Comparison of ENCODE assay signal across 25 cellular contexts in the genomic region with DNA sequence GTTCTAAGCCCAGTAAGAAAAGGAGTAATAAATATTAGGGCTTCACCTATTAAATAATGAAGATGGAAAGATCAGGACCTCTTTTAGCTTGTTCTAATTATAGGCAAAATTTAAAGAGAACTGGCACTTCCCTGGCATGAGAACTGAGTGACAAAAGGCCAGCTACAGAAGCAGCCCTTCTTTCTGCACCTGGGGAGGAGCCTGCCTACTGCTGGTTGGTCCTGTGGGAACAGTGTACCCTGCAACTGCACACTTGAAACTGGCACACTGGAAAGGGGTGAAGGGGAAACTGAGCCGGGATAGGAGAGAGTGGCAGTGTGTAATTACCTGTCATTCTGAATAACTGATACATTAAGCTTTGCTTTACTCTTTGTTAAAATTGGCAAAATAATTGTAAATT.
A peak's percentile ranks its signal among the peaks of the same experiment; 100 is the strongest.
DNase-seq lines count a peak whose midpoint lies in the region; ATAC-seq and TF ChIP-seq lines count a peak whose summit lies in the region.
"Had no signal": no experiment of that assay in that cellular context is flagged by ENCODE, and none has a peak within 500 bp of the region (broad histone marks: within the 10 kb centered on the region; RNA-seq: fewer than 3 reads in every experiment).

No MANE protein-coding gene starts in this region.

- ATAC-seq in CD4-positive, alpha-beta T cell (ENCODE audit: poor library complexity), result no peak
- ATAC-seq in naive thymus-derived CD8-positive, alpha-beta T cell, result no peak
- no peak for ATAC-seq in GM18498 (IDR thresholded peaks at IDR 0.05; ENCODE audit: unreplicated experiment)
- ATAC-seq: activated CD4-positive, alpha-beta T cell treated with anti-CD3 and anti-CD28 coated beads for 36 hours; HCT116; Panc1 had no signal

- no peak overlapping the region for H3K4me3 ChIP-seq in suprapubic skin
- H3K4me3 ChIP-seq: heart right ventricle, ovary, SJSA1, testis had no signal

- no peak overlapping the region for H3K27ac ChIP-seq in CD4-positive, alpha-beta T cell (ENCODE audit: low read depth, low read length)
- no peak overlapping the region for H3K27ac ChIP-seq in suprapubic skin
- H3K27ac ChIP-seq: heart right ventricle, ovary, SJSA1, testis had no signal

- DNase-seq in CD4-positive, alpha-beta T cell, result no peak
- DNase-seq in activated naive CD8-positive, alpha-beta T cell treated with anti-CD3 and anti-CD28 coated beads for 36 hours, result no peak
- no peak for DNase-seq in naive thymus-derived CD8-positive, alpha-beta T cell
- no peak for DNase-seq in glutamatergic neuron
- no peak for DNase-seq in suprapubic skin (ENCODE audit: low spot score in 2 of 2)
- DNase-seq: activated CD4-positive, alpha-beta T cell treated with anti-CD3 and anti-CD28 coated beads for 36 hours; activated CD8-positive, alpha-beta memory T cell treated with anti-CD3 and anti-CD28 coated beads for 24 hours; activated naive CD4-positive, alpha-beta T cell treated with Interleukin-2 at 50 U/mL for 16 hours; activated T-cell treated with anti-CD3 and anti-CD28 coated beads, Interleukin-2, amount 50 U/mL, for 1 hour; aorta; DMS 273 treated with DMSO at 0.1 percent for 48 hours; heart right ventricle; midbrain; NCI-H2081; nephron progenitor cell; ovary; retina; stimulated activated CD4-positive, alpha-beta T cell treated with anti-CD3 and anti-CD28 coated beads, Interleukin-2, amount 100 ng/mL, for 48 hours; stimulated activated naive CD4-positive, alpha-beta T cell; testis had no signal

- no peaks in the 10 kb centered on the region for H3K9me3 ChIP-seq in CD4-positive, alpha-beta T cell (ENCODE audit: control insufficient read depth, low read length)
- no peaks in the 10 kb centered on the region for H3K9me3 ChIP-seq in suprapubic skin
- H3K9me3 ChIP-seq: heart right ventricle, ovary, SJSA1, testis had no signal

- H3K36me3 ChIP-seq in suprapubic skin, result peaks cover 33% of the 10 kb centered on the region
- H3K36me3 ChIP-seq: ovary had no signal

- no peak for TF ChIP-seq CTCF in CD4-positive, alpha-beta T cell (IDR thresholded peaks at IDR 0.05)
- TF ChIP-seq CTCF in glutamatergic neuron (IDR thresholded peaks at IDR 0.05; ENCODE audit: partially characterized antibody, unreplicated experiment) (no peak), suprapubic skin (IDR thresholded peaks at IDR 0.05) (no peak)

- peak overlapping the region; percentile 48 for H3K27ac Mint-ChIP-seq in CD4-positive, alpha-beta T cell
- H3K27ac Mint-ChIP-seq in IgD-negative memory B cell (peak overlapping the region in 2 of 3 donors; percentile 51 to 63), glutamatergic neuron (ENCODE audit: unreplicated experiment) (no peak overlapping the region)
- peak overlapping the region; percentile 18 for H3K27ac Mint-ChIP-seq in activated naive CD8-positive, alpha-beta T cell treated with anti-CD3 and anti-CD28 coated beads for 36 hours
- peak overlapping the region in 6 of 10 donors; percentile 30 to 84 (median 64) for H3K27ac Mint-ChIP-seq in naive thymus-derived CD8-positive, alpha-beta T cell
- H3K27ac Mint-ChIP-seq: activated CD4-positive, alpha-beta T cell treated with anti-CD3 and anti-CD28 coated beads for 36 hours had no signal

- no peaks in the 10 kb centered on the region for H3K27me3 Mint-ChIP-seq in CD4-positive, alpha-beta T cell
- no peaks in the 10 kb centered on the region for H3K27me3 Mint-ChIP-seq in IgD-negative memory B cell
- H3K27me3 Mint-ChIP-seq in activated naive CD8-positive, alpha-beta T cell treated with anti-CD3 and anti-CD28 coated beads for 36 hours, result no peaks in the 10 kb centered on the region
- H3K27me3 Mint-ChIP-seq in naive thymus-derived CD8-positive, alpha-beta T cell, result no peaks in the 10 kb centered on the region
- peaks cover 4% of the 10 kb centered on the region for H3K27me3 Mint-ChIP-seq in glutamatergic neuron (ENCODE audit: unreplicated experiment)
- H3K27me3 Mint-ChIP-seq: activated CD4-positive, alpha-beta T cell treated with anti-CD3 and anti-CD28 coated beads for 36 hours had no signal

- no peaks in the 10 kb centered on the region for H3K9me3 Mint-ChIP-seq in CD4-positive, alpha-beta T cell
- H3K9me3 Mint-ChIP-seq in IgD-negative memory B cell (no peaks in the 10 kb centered on the region), glutamatergic neuron (ENCODE audit: unreplicated experiment) (no peaks in the 10 kb centered on the region)
- no peaks in the 10 kb centered on the region for H3K9me3 Mint-ChIP-seq in activated naive CD8-positive, alpha-beta T cell treated with anti-CD3 and anti-CD28 coated beads for 36 hours
- H3K9me3 Mint-ChIP-seq in naive thymus-derived CD8-positive, alpha-beta T cell, result no peaks in the 10 kb centered on the region
- H3K9me3 Mint-ChIP-seq: nephron progenitor cell had no signal

- POLR2A ChIA-PET in CD4-positive, alpha-beta T cell (lab: Charles Lee), result no interaction called here
- POLR2A ChIA-PET in naive thymus-derived CD8-positive, alpha-beta T cell (lab: Charles Lee), result no interaction called here

- CTCF ChIA-PET in CD4-positive, alpha-beta T cell (lab: Charles Lee), result interaction anchor here (1.2 to 1.5 kb wide), 2 partner anchors 39 to 133 kb away, joined by 4 read pairs; no protein-coding TSS in a partner anchor

- H3K4me1 Mint-ChIP-seq in CD4-positive, alpha-beta T cell (ENCODE audit: low read depth), result peaks cover 72% of the 10 kb centered on the region
- H3K4me1 Mint-ChIP-seq in IgD-negative memory B cell (peaks cover 34 to 65% (median 44%) of the 10 kb centered on the region in 3 donors), glutamatergic neuron (ENCODE audit: low read depth, unreplicated experiment) (peaks cover 22% of the 10 kb centered on the region)
- peaks cover 49% of the 10 kb centered on the region for H3K4me1 Mint-ChIP-seq in activated naive CD8-positive, alpha-beta T cell treated with anti-CD3 and anti-CD28 coated beads for 36 hours
- peaks cover 31 to 69% (median 62%) of the 10 kb centered on the region in 4 donors for H3K4me1 Mint-ChIP-seq in naive thymus-derived CD8-positive, alpha-beta T cell
- H3K4me1 Mint-ChIP-seq: nephron progenitor cell had no signal

- intact Hi-C loops in CD4-positive, alpha-beta T cell (cut with DNase I, micrococcal nuclease), result loop anchor here in 1 of 2 experiments (10.0 kb wide), 1 partner anchor 807 kb away; no protein-coding TSS in a partner anchor

- no peak overlapping the region for H3K4me3 Mint-ChIP-seq in CD4-positive, alpha-beta T cell
- H3K4me3 Mint-ChIP-seq in IgD-negative memory B cell (peak overlapping the region in 1 of 4 donors; percentile 75), glutamatergic neuron (ENCODE audit: unreplicated experiment) (no peak overlapping the region)
- no peak overlapping the region for H3K4me3 Mint-ChIP-seq in activated naive CD8-positive, alpha-beta T cell treated with anti-CD3 and anti-CD28 coated beads for 36 hours
- H3K4me3 Mint-ChIP-seq in naive thymus-derived CD8-positive, alpha-beta T cell, result peak overlapping the region in 1 of 10 donors; percentile 4
- H3K4me3 Mint-ChIP-seq: activated CD4-positive, alpha-beta T cell treated with anti-CD3 and anti-CD28 coated beads for 36 hours; nephron progenitor cell had no signal

- peaks cover 25% of the 10 kb centered on the region for H3K4me1 ChIP-seq in suprapubic skin
- H3K4me1 ChIP-seq: SJSA1, testis had no signal

- peaks cover 91% of the 10 kb centered on the region for H3K36me3 Mint-ChIP-seq in CD4-positive, alpha-beta T cell (ENCODE audit: low read depth)
- H3K36me3 Mint-ChIP-seq in IgD-negative memory B cell (peaks cover 3% of the 10 kb centered on the region), glutamatergic neuron (ENCODE audit: unreplicated experiment) (no peaks in the 10 kb centered on the region)
- H3K36me3 Mint-ChIP-seq in activated naive CD8-positive, alpha-beta T cell treated with anti-CD3 and anti-CD28 coated beads for 36 hours, result peaks cover 23% of the 10 kb centered on the region
- peaks cover 0 to 50% (median 3%) of the 10 kb centered on the region in 3 donors for H3K36me3 Mint-ChIP-seq in naive thymus-derived CD8-positive, alpha-beta T cell

- TF ChIP-seq POLR2A in suprapubic skin (IDR thresholded peaks at IDR 0.05), result no peak

- TF ChIP-seq EP300 in suprapubic skin (IDR thresholded peaks at IDR 0.05), result no peak

- 100% methylated on average over 1 of the region's 1 CpG for WGBS in suprapubic skin

- H3K27me3 ChIP-seq in CD4-positive, alpha-beta T cell (ENCODE audit: control insufficient read depth, insufficient read depth, low read length), result no peaks in the 10 kb centered on the region
- H3K27me3 ChIP-seq in suprapubic skin, result no peaks in the 10 kb centered on the region
- H3K27me3 ChIP-seq: heart right ventricle, ovary, SJSA1, testis had no signal
